2 cellular contexts compared by ENCODE assay signal in the genomic region with DNA sequence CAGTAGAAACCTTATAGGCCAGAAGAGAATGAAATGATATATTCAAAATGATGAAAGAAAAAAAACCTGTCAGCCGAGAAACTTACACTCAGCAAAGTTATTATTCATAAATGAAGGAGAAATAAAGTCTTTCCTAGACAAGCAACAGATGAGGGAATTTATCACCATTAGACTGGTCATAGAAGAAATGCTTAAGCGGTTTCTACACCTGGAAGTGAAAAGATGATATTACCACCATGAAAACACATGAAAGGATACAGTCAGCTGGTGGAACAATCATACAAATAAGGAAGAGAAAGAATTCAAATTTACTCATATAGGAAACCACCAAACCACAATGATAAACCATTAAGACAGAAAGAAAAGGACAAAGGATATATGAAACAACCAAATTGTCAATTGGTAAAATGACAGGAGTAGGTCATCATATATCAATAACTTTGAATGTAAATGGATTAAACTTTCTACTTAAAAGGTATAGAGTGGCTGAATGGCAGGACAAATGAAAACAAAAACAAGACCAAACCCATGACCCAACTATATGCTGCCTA.
TF ChIP-seq lines count a peak whose summit lies in the region.

No MANE protein-coding gene starts in this region.

TF ChIP-seq in HEK293, 187 proteins besides CTCF, POLR2A, EP300 and RAD21:
- no peak for TF ChIP-seq ZNF623 (tag by site-specific recombination; IDR thresholded peaks at IDR 0.05)
- peak; percentile 85 for TF ChIP-seq SETDB1 (IDR thresholded peaks at IDR 0.05; ENCODE audit: insufficient read length, low read length)
- no peak for TF ChIP-seq ZNF146 (tag by site-specific recombination; IDR thresholded peaks at IDR 0.05)
TF ChIP-seq in HEK293: peak in this region for 1.

TF ChIP-seq in GM12878, 131 proteins besides CTCF, POLR2A, EP300 and RAD21 (continued from another document):
- no peak for TF ChIP-seq SPI1 (IDR thresholded peaks at IDR 0.05; ENCODE audit: borderline replicate concordance, insufficient read depth, low read depth, low read length)
- TF ChIP-seq SUPT20H (IDR thresholded peaks at IDR 0.05; ENCODE audit: borderline replicate concordance, control insufficient read depth, low read depth, low read length) = no peak
- TF ChIP-seq, protein P1, sequence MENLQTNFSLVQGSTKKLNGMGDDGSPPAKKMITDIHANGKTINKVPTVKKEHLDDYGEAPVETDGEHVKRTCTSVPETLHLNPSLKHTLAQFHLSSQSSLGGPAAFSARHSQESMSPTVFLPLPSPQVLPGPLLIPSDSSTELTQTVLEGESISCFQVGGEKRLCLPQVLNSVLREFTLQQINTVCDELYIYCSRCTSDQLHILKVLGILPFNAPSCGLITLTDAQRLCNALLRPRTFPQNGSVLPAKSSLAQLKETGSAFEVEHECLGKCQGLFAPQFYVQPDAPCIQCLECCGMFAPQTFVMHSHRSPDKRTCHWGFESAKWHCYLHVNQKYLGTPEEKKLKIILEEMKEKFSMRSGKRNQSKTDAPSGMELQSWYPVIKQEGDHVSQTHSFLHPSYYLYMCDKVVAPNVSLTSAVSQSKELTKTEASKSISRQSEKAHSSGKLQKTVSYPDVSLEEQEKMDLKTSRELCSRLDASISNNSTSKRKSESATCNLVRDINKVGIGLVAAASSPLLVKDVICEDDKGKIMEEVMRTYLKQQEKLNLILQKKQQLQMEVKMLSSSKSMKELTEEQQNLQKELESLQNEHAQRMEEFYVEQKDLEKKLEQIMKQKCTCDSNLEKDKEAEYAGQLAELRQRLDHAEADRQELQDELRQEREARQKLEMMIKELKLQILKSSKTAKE (IDR thresholded peaks at IDR 0.05; ENCODE audit: low read depth, poor library complexity, severe bottlenecking) = no peak
- 0 out of 2 replicates have a peak, but pooled peaks have one; percentile 13 for TF ChIP-seq JUNB (IDR thresholded peaks at IDR 0.05)
- TF ChIP-seq IKZF1 (conservative IDR thresholded peaks at IDR 0.05) = no peak
- TF ChIP-seq, protein P2, sequence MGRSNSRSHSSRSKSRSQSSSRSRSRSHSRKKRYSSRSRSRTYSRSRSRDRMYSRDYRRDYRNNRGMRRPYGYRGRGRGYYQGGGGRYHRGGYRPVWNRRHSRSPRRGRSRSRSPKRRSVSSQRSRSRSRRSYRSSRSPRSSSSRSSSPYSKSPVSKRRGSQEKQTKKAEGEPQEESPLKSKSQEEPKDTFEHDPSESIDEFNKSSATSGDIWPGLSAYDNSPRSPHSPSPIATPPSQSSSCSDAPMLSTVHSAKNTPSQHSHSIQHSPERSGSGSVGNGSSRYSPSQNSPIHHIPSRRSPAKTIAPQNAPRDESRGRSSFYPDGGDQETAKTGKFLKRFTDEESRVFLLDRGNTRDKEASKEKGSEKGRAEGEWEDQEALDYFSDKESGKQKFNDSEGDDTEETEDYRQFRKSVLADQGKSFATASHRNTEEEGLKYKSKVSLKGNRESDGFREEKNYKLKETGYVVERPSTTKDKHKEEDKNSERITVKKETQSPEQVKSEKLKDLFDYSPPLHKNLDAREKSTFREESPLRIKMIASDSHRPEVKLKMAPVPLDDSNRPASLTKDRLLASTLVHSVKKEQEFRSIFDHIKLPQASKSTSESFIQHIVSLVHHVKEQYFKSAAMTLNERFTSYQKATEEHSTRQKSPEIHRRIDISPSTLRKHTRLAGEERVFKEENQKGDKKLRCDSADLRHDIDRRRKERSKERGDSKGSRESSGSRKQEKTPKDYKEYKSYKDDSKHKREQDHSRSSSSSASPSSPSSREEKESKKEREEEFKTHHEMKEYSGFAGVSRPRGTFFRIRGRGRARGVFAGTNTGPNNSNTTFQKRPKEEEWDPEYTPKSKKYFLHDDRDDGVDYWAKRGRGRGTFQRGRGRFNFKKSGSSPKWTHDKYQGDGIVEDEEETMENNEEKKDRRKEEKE (IDR thresholded peaks at IDR 0.05) = no peak
- TF ChIP-seq, protein P3, sequence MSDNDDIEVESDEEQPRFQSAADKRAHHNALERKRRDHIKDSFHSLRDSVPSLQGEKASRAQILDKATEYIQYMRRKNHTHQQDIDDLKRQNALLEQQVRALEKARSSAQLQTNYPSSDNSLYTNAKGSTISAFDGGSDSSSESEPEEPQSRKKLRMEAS (IDR thresholded peaks at IDR 0.05; ENCODE audit: low read depth, low read length) = no peak
